1 cellular context compared by ENCODE assay signal in the genomic region with DNA sequence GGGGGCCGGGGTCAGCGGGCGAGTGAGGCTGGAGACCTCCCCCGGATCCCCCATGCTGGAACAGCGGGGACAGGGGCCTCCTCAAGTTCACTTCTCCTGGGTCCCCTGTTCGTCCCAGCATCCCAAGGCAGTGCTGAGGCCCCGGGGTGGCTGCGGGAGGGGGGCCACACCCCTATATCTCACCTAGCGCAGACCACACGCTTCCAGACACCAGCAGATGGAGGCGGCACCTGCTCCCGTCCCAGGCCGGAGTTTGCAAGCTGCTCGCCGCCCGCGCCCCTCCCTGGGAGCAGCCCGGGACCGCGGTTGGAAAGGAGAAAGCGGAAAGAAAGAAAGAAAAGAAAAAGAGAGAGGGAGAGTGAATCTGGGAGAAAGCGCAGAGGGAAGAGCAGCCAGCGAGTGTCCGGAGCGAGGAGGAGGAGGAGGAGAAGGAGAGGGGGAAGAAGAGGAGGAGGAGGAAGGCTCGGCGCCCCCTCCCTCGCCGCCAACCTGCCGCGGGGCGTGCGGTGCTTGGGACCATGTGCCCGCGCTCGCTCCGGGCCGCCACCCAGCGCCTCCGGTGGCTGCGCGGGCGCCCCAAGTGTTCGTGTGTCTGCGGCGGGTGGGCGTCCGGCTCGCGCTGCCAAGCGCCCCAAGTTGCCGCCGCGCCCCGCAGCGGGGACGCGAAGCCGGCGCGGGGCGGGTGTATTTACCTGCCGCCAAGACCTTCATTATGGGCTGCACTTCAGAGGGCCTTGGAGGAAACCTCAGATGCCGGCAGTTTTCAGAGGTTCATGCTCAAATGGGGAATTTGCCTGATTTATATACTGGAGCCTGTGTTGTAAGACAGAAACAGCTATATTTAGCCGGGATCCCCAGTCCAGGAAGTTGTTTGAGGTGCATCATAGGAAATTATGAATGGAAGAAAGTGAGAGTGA.
TF ChIP-seq lines count a peak whose summit lies in the region.

TSS of gene LIF (minus strand) at position 775 of the 917 bp plus-strand sequence. CDS start at position 711, 64 bp downstream.

TF ChIP-seq in GM12878, 131 proteins besides CTCF, POLR2A, EP300 and RAD21 (continued from another document and continues in another):
- TF ChIP-seq SUZ12 (IDR thresholded peaks at IDR 0.05; ENCODE audit: unreplicated experiment) (peak; percentile 69), PRDM15 (CRISPR knock-in tag; IDR thresholded peaks at IDR 0.05) (no peak), PAX5 (IDR thresholded peaks at IDR 0.05; ENCODE audit: borderline replicate concordance, low read depth, low read length) (no peak), NKRF (conservative IDR thresholded peaks at IDR 0.05) (no peak), BCL3 (IDR thresholded peaks at IDR 0.05; ENCODE audit: borderline replicate concordance, insufficient read depth, low read depth, low read length, poor library complexity, severe bottlenecking) (no peak), KLF5 (IDR thresholded peaks at IDR 0.05; ENCODE audit: partially characterized antibody) (no peak), NFYA (IDR thresholded peaks at IDR 0.05; ENCODE audit: borderline replicate concordance, low read depth, low read length) (no peak), CBFB (IDR thresholded peaks at IDR 0.05; ENCODE audit: low read depth) (no peak), ETV6 (conservative IDR thresholded peaks at IDR 0.05 in 1 of 2, IDR thresholded peaks at IDR 0.05 in 1 of 2; ENCODE audit: borderline replicate concordance in 1 of 2, low read depth in 1 of 2) (no peak), WRNIP1 (IDR thresholded peaks at IDR 0.05; ENCODE audit: borderline replicate concordance, low read depth, low read length) (no peak), SMARCA5 (IDR thresholded peaks at IDR 0.05) (no peak), ZNF384 (IDR thresholded peaks at IDR 0.05; ENCODE audit: borderline replicate concordance, low read depth, low read length) (no peak), E2F4 (IDR thresholded peaks at IDR 0.05; ENCODE audit: low read depth, low read length) (no peak), KDM1A (IDR thresholded peaks at IDR 0.05; ENCODE audit: borderline replicate concordance) (no peak), EZH2 (IDR thresholded peaks at IDR 0.05; ENCODE audit: borderline replicate concordance, control insufficient read depth, low read depth, low read length) (no peak), REST (IDR thresholded peaks at IDR 0.05; ENCODE audit: low read depth, low read length) (no peak), E4F1 (IDR thresholded peaks at IDR 0.05; ENCODE audit: borderline replicate concordance, partially characterized antibody) (no peak), RUNX3 (IDR thresholded peaks at IDR 0.05; ENCODE audit: low read length) (no peak), USF2 (IDR thresholded peaks at IDR 0.05; ENCODE audit: borderline replicate concordance, low read depth, low read length) (no peak), IKZF2 (IDR thresholded peaks at IDR 0.05) (no peak), HCFC1 (IDR thresholded peaks at IDR 0.05; ENCODE audit: low read length) (no peak), ELK1 (IDR thresholded peaks at IDR 0.05; ENCODE audit: low read depth, low read length) (no peak), NR2C1 (IDR thresholded peaks at IDR 0.05) (no peak), MYB (IDR thresholded peaks at IDR 0.05; ENCODE audit: borderline replicate concordance, low read depth, low read length) (no peak)
- TF ChIP-seq, protein P1, sequence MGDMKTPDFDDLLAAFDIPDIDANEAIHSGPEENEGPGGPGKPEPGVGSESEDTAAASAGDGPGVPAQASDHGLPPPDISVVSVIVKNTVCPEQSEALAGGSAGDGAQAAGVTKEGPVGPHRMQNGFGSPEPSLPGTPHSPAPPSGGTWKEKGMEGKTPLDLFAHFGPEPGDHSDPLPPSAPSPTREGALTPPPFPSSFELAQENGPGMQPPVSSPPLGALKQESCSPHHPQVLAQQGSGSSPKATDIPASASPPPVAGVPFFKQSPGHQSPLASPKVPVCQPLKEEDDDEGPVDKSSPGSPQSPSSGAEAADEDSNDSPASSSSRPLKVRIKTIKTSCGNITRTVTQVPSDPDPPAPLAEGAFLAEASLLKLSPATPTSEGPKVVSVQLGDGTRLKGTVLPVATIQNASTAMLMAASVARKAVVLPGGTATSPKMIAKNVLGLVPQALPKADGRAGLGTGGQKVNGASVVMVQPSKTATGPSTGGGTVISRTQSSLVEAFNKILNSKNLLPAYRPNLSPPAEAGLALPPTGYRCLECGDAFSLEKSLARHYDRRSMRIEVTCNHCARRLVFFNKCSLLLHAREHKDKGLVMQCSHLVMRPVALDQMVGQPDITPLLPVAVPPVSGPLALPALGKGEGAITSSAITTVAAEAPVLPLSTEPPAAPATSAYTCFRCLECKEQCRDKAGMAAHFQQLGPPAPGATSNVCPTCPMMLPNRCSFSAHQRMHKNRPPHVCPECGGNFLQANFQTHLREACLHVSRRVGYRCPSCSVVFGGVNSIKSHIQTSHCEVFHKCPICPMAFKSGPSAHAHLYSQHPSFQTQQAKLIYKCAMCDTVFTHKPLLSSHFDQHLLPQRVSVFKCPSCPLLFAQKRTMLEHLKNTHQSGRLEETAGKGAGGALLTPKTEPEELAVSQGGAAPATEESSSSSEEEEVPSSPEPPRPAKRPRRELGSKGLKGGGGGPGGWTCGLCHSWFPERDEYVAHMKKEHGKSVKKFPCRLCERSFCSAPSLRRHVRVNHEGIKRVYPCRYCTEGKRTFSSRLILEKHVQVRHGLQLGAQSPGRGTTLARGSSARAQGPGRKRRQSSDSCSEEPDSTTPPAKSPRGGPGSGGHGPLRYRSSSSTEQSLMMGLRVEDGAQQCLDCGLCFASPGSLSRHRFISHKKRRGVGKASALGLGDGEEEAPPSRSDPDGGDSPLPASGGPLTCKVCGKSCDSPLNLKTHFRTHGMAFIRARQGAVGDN (IDR thresholded peaks at IDR 0.05), result no peak
